15 cellular contexts compared by ENCODE assay signal in the genomic region with DNA sequence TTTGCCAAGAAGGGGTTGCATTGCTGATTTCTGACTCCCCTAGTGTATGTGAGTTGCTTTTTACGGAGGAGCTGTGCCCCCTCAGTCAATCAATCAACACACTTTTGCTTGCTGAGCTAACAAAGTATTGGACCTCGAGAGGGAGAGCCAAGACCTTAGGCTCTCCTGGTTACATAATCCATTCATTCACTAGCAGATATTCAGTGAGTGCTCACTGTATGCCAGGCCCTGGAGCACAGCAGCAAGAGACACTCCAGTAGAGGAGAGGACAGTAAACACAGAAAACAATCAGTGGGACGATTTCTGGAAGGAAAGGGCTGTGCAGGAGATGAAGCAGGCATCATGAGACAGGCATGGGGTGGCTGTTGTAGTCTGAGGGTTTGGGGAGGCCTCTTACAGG. TPM values are rescaled to one million over a fixed set of nuclear protein-coding genes. Genes with fewer than 3 reads are reported as not detected.
"Had no signal": no experiment of that assay in that cellular context is flagged by ENCODE, and none has a peak within 500 bp of the region (broad histone marks: within the 10 kb centered on the region; RNA-seq: fewer than 3 reads in every experiment).

No MANE protein-coding gene starts in this region.

- H3K9me3 Mint-ChIP-seq: activated B cell treated with CpG ODN at 0.5 μM for 24 hours; activated CD4-positive, alpha-beta memory T cell treated with anti-CD3 and anti-CD28 coated beads, Interleukin-2, amount 10 ng/mL, durations not matched to agents 7 days and 5 days; effector memory CD8-positive, alpha-beta T cell; stimulated activated naive CD8-positive, alpha-beta T cell treated with anti-CD3 and anti-CD28 coated beads, Interleukin-15, Interleukin-2, amounts not matched to agents 100 ng/mL and 50 ng/mL, for 24 hours had no signal

- H2AFZ ChIP-seq: parathyroid adenoma had no signal

- H3K27ac ChIP-seq: neutrophil, parathyroid adenoma had no signal

- H3K4me1 ChIP-seq: parathyroid adenoma had no signal

- H3K36me3 Mint-ChIP-seq: activated CD8-positive, alpha-beta memory T cell treated with anti-CD3 and anti-CD28 coated beads, Interleukin-2, amount 10 ng/mL, durations not matched to agents 7 days and 5 days; activated naive CD8-positive, alpha-beta T cell had no signal

- H3K9ac ChIP-seq: parathyroid adenoma had no signal

- ATAC-seq: activated CD8-positive, alpha-beta memory T cell treated with anti-CD3 and anti-CD28 coated beads, Interleukin-2, amount 10 ng/mL, durations not matched to agents 7 days and 5 days; effector memory CD8-positive, alpha-beta T cell had no signal

- H3K36me3 ChIP-seq: neutrophil had no signal

- DNase-seq: activated B cell treated with CpG ODN at 0.5 μM for 24 hours; activated CD4-positive, alpha-beta memory T cell treated with anti-CD3 and anti-CD28 coated beads, Interleukin-2, amount 10 ng/mL, durations not matched to agents 7 days and 5 days; activated CD4-positive, alpha-beta T cell treated with anti-CD3 and anti-CD28 coated beads for 4 hours; activated CD8-positive, alpha-beta memory T cell treated with anti-CD3 and anti-CD28 coated beads, Interleukin-2, amount 10 ng/mL, durations not matched to agents 7 days and 5 days; effector memory CD8-positive, alpha-beta T cell; hypothalamus; islet precursor cell; stimulated activated CD4-positive, alpha-beta T cell treated with anti-CD3 and anti-CD28 coated beads, Interleukin-2, amount 100 ng/mL, for 24 hours; T-helper 1 cell; T-helper 9 cell; trophoblast cell had no signal

- H3K27ac Mint-ChIP-seq: activated B cell treated with CpG ODN at 0.5 μM for 24 hours; activated CD4-positive, alpha-beta memory T cell treated with anti-CD3 and anti-CD28 coated beads, Interleukin-2, amount 10 ng/mL, durations not matched to agents 7 days and 5 days; activated CD8-positive, alpha-beta memory T cell treated with anti-CD3 and anti-CD28 coated beads, Interleukin-2, amount 10 ng/mL, durations not matched to agents 7 days and 5 days; activated naive CD8-positive, alpha-beta T cell; effector memory CD8-positive, alpha-beta T cell; stimulated activated naive CD8-positive, alpha-beta T cell treated with anti-CD3 and anti-CD28 coated beads, Interleukin-15, Interleukin-2, amounts not matched to agents 100 ng/mL and 50 ng/mL, for 24 hours had no signal

- H3K4me3 Mint-ChIP-seq: activated B cell treated with CpG ODN at 0.5 μM for 24 hours; activated CD4-positive, alpha-beta memory T cell treated with anti-CD3 and anti-CD28 coated beads, Interleukin-2, amount 10 ng/mL, durations not matched to agents 7 days and 5 days; activated CD8-positive, alpha-beta memory T cell treated with anti-CD3 and anti-CD28 coated beads, Interleukin-2, amount 10 ng/mL, durations not matched to agents 7 days and 5 days; activated naive CD8-positive, alpha-beta T cell; effector memory CD8-positive, alpha-beta T cell; stimulated activated naive CD8-positive, alpha-beta T cell treated with anti-CD3 and anti-CD28 coated beads, Interleukin-15, Interleukin-2, amounts not matched to agents 100 ng/mL and 50 ng/mL, for 24 hours had no signal

- H3K79me2 ChIP-seq: parathyroid adenoma had no signal

- H3K9me3 ChIP-seq: neutrophil had no signal

- H3K4me1 Mint-ChIP-seq: activated B cell treated with CpG ODN at 0.5 μM for 24 hours; activated CD4-positive, alpha-beta memory T cell treated with anti-CD3 and anti-CD28 coated beads, Interleukin-2, amount 10 ng/mL, durations not matched to agents 7 days and 5 days; activated CD8-positive, alpha-beta memory T cell treated with anti-CD3 and anti-CD28 coated beads, Interleukin-2, amount 10 ng/mL, durations not matched to agents 7 days and 5 days had no signal

- H3K27me3 Mint-ChIP-seq: activated CD8-positive, alpha-beta memory T cell treated with anti-CD3 and anti-CD28 coated beads, Interleukin-2, amount 10 ng/mL, durations not matched to agents 7 days and 5 days; activated naive CD8-positive, alpha-beta T cell; stimulated activated naive CD8-positive, alpha-beta T cell treated with anti-CD3 and anti-CD28 coated beads, Interleukin-15, Interleukin-2, amounts not matched to agents 100 ng/mL and 50 ng/mL, for 24 hours had no signal

RNA-seq across cellular contexts. Expression of gene KCNJ12, which starts 18.0 kb away (rescaled TPM):
- total RNA-seq: activated B cell treated with CpG ODN at 0.5 μM for 24 hours; activated CD4-positive, alpha-beta memory T cell treated with anti-CD3 and anti-CD28 coated beads, Interleukin-2, amount 10 ng/mL, durations not matched to agents 7 days and 5 days; activated CD8-positive, alpha-beta memory T cell treated with anti-CD3 and anti-CD28 coated beads, Interleukin-2, amount 10 ng/mL, durations not matched to agents 7 days and 5 days had no signal
